In the genomic region with DNA sequence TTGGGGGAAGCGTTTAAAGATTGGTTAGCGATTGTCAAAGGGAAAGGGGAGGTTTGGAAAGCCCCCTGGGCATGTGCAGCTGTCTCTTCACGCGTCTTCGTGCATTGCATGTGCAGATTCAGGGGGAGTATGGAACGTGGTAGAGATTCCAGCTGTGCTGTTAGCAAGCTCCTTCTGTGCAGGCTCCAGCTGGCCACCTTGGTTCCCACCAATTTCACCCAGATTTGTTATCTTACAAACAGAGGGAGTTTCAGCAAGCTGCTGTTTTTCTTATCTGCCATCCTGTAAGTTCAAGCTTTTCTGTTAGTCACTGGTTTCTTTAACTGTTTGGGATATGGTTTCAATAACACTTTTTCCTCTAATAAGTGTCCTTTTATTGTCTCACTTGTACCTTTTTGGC, we compare ENCODE assay signal across 1 cellular context.
TF ChIP-seq lines count a peak whose summit lies in the region.

No MANE protein-coding gene starts in this region.

TF ChIP-seq in WTC11, 78 proteins besides CTCF, POLR2A, EP300 and RAD21 (continued from another document):
- TF ChIP-seq, protein P1, sequence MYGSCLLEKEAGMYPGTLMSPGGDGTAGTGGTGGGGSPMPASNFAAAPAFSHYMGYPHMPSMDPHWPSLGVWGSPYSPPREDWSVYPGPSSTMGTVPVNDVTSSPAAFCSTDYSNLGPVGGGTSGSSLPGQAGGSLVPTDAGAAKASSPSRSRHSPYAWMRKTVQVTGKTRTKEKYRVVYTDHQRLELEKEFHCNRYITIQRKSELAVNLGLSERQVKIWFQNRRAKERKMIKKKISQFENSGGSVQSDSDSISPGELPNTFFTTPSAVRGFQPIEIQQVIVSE (CRISPR knock-in tag; IDR thresholded peaks at IDR 0.05; ENCODE audit: borderline replicate concordance) = no peak
- TF ChIP-seq PREB (CRISPR knock-in tag; IDR thresholded peaks at IDR 0.05; ENCODE audit: borderline replicate concordance) (no peak), AR (CRISPR knock-in tag; IDR thresholded peaks at IDR 0.05) (no peak)
- TF ChIP-seq, protein P2, sequence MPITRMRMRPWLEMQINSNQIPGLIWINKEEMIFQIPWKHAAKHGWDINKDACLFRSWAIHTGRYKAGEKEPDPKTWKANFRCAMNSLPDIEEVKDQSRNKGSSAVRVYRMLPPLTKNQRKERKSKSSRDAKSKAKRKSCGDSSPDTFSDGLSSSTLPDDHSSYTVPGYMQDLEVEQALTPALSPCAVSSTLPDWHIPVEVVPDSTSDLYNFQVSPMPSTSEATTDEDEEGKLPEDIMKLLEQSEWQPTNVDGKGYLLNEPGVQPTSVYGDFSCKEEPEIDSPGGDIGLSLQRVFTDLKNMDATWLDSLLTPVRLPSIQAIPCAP (CRISPR knock-in tag; IDR thresholded peaks at IDR 0.05) = no peak
TF ChIP-seq in WTC11: peak in this region for 0.
